10 cellular contexts compared by ENCODE assay signal in genomic region chr20:6533828-6534388, GRCh38.
A peak's percentile ranks its signal among the peaks of the same experiment; 100 is the strongest.
DNase-seq lines count a peak whose midpoint lies in the region; ATAC-seq and TF ChIP-seq lines count a peak whose summit lies in the region.
"Had no signal": no experiment of that assay in that cellular context is flagged by ENCODE, and none has a peak within 500 bp of the region (broad histone marks: within the 10 kb centered on the region; RNA-seq: fewer than 3 reads in every experiment).

No MANE protein-coding gene starts in this region.

- ATAC-seq in RWPE2 (ENCODE audit: low read depth), result peak; percentile 82
- ATAC-seq in esophagus mucosa, result no peak
- ATAC-seq: activated CD8-positive, alpha-beta memory T cell treated with anti-CD3 and anti-CD28 coated beads, Interleukin-2, amount 10 ng/mL, durations not matched to agents 7 days and 5 days had no signal

- H3K36me3 ChIP-seq in RWPE2 (ENCODE audit: low read depth) (no peaks in the 10 kb centered on the region), osteoblast (ENCODE audit: insufficient read depth, low read length) (no peaks in the 10 kb centered on the region)

- TF ChIP-seq CTCF in AG09319 (IDR thresholded peaks at IDR 0.05; ENCODE audit: low read depth, low read length) (no peak), RWPE2 (IDR thresholded peaks at IDR 0.05; ENCODE audit: poor library complexity, severe bottlenecking) (no peak), fibroblast of pulmonary artery (IDR thresholded peaks at IDR 0.05; ENCODE audit: low read length, missing control alignments) (no peak), osteoblast (IDR thresholded peaks at IDR 0.05; ENCODE audit: extremely low read depth, low read depth, low read length) (no peak)

- peaks cover 4% of the 10 kb centered on the region for H4K20me1 ChIP-seq in osteoblast (ENCODE audit: insufficient read depth, low read length)

- H3K9me3 ChIP-seq in RWPE2 (ENCODE audit: severe bottlenecking) (no peaks in the 10 kb centered on the region), osteoblast (ENCODE audit: low read depth, low read length) (no peaks in the 10 kb centered on the region)
- H3K9me3 ChIP-seq: Caco-2 had no signal

- H3K4me1 ChIP-seq in RWPE2 (ENCODE audit: insufficient read depth, poor library complexity, severe bottlenecking) (peaks cover 11% of the 10 kb centered on the region), osteoblast (ENCODE audit: insufficient read depth, low read length) (peaks cover 13% of the 10 kb centered on the region)

- H3K4me3 ChIP-seq in RWPE2 (ENCODE audit: severe bottlenecking) (no peak overlapping the region), fibroblast of pulmonary artery (replicated peaks; ENCODE audit: low read depth, low read length) (peak overlapping the region; percentile 48), osteoblast (ENCODE audit: insufficient read depth, low read length) (peak overlapping the region; percentile 59)

- peak overlapping the region; percentile 49 for H2AFZ ChIP-seq in osteoblast (ENCODE audit: low read length)

- H3K27me3 ChIP-seq in RWPE2 (ENCODE audit: insufficient read depth, poor library complexity, severe bottlenecking), result no peaks in the 10 kb centered on the region
- peaks cover 54% of the 10 kb centered on the region for H3K27me3 ChIP-seq in osteoblast (ENCODE audit: insufficient read depth, low read length)

- H3K79me2 ChIP-seq in osteoblast (ENCODE audit: insufficient read depth, low read length), result no peaks in the 10 kb centered on the region

- H3K27ac ChIP-seq in RWPE2 (ENCODE audit: poor library complexity, severe bottlenecking) (peak overlapping the region; percentile 13), osteoblast (ENCODE audit: low read depth, low read length) (peak overlapping the region; percentile 42)

- H3K4me2 ChIP-seq in osteoblast (ENCODE audit: insufficient read depth, low read length), result peak overlapping the region; percentile 87

- DNase-seq in AG09319 (ENCODE audit: extremely low read depth, low read depth) (peak; percentile 67), RWPE2 (ENCODE audit: low spot score) (no peak), fibroblast of pulmonary artery (ENCODE audit: low read depth) (peak; percentile 65), osteoblast (ENCODE audit: insufficient read length, low spot score, missing footprints) (peak; percentile 3), NCI-H2196 (lab: John Stamatoyannopoulos, UW; ENCODE audit: unreplicated experiment) (no peak), activated gamma-delta T cell (lab: John Stamatoyannopoulos, UW) (no peak)
- no peak for DNase-seq in stimulated activated CD4-positive, alpha-beta T cell treated with anti-CD3 and anti-CD28 coated beads, Interleukin-4, amount 100 ng/mL, for 24 hours
- DNase-seq: activated CD8-positive, alpha-beta memory T cell treated with anti-CD3 and anti-CD28 coated beads, Interleukin-2, amount 10 ng/mL, durations not matched to agents 7 days and 5 days; Caco-2 had no signal

Comparison
In these comparisons a context has a peak if more than half of its experiments do, and no peak if none do; other contexts are left out.
1. DNase-seq: peak in AG09319 (single experiment), fibroblast of pulmonary artery (single experiment) and osteoblast (single experiment); none in RWPE2 (single experiment), NCI-H2196 (single experiment), stimulated activated CD4-positive, alpha-beta T cell treated with anti-CD3 and anti-CD28 coated beads, Interleukin-4, amount 100 ng/mL, for 24 hours (single experiment) and activated gamma-delta T cell (single experiment).